7 cellular contexts compared by ENCODE assay signal in the genomic region with DNA sequence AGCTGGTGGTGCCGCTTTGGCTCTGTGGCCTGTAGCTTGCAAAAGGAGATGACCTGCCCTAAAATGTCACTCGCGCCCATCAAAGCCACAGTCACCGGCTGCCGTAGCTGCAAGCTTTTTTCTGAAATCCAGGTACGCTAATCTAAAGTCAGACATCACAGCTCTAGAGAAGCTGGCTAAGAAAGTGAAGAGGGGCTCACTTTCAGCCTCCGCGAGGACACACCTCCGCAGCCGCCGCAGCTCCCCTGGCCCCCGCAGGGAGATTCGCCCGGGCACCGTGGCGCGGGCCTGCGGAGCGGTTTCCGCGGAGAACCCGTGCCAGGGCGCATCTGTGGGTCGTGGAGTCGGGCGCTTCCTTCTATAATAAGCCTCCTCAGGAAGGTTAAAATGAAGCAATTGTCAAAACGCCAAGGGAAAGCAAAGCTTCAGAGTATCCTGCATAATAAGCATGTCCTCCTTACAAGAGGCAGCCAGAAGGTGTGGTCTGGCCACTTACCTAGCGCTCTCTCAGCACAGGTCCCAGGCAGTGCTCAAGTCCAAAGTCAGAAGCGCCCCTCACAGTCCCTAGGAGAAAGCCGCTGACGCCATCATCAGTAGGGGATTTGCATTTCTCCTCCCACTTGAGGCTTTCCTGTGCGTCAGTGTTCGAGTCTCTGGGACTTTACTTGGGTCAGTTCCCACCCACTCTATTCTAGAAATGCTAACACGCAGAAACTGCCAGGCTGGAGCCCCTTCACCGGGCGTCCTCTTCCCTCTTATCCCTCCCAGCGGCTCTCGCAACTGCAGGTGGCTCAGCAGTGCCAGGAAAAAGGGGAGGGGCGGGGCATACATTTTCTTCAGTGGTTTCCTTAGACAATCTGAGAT. TPM values are rescaled to one million over a fixed set of nuclear protein-coding genes. Genes with fewer than 3 reads are reported as not detected.
DNase-seq lines count a peak whose midpoint lies in the region; ATAC-seq and TF ChIP-seq lines count a peak whose summit lies in the region.

A gene with protein sequence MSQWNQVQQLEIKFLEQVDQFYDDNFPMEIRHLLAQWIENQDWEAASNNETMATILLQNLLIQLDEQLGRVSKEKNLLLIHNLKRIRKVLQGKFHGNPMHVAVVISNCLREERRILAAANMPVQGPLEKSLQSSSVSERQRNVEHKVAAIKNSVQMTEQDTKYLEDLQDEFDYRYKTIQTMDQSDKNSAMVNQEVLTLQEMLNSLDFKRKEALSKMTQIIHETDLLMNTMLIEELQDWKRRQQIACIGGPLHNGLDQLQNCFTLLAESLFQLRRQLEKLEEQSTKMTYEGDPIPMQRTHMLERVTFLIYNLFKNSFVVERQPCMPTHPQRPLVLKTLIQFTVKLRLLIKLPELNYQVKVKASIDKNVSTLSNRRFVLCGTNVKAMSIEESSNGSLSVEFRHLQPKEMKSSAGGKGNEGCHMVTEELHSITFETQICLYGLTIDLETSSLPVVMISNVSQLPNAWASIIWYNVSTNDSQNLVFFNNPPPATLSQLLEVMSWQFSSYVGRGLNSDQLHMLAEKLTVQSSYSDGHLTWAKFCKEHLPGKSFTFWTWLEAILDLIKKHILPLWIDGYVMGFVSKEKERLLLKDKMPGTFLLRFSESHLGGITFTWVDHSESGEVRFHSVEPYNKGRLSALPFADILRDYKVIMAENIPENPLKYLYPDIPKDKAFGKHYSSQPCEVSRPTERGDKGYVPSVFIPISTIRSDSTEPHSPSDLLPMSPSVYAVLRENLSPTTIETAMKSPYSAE (minus strand): TSS at position 544 of the 864 bp plus-strand sequence. CDS start 2,791 bp downstream, outside the sequence.

- TF ChIP-seq CTCF in OCI-LY1 (IDR thresholded peaks at IDR 0.05; ENCODE audit: low read length) (no peak), upper lobe of left lung (IDR thresholded peaks at IDR 0.05) (no peak)

- peak in 2 of 4 donors; percentile 68 to 78 for TF ChIP-seq POLR2A in upper lobe of left lung (IDR thresholded peaks at IDR 0.05)

- peak within 1 kb of the TSS; percentile 46 for H3K4me2 ChIP-seq in OCI-LY1 (ENCODE audit: low read length)

- peak; percentile 49 to 65 for DNase-seq in activated T-helper 1 cell treated with anti-CD3 and anti-CD28 coated beads, Interleukin-2, amount 50 U/mL, for 16 hours (ENCODE audit: low read depth in 1 of 2, low spot score in 1 of 2)
- DNase-seq in glomerular visceral epithelial cell (ENCODE audit: extremely low spot score), result peak; percentile 69
- DNase-seq in pons (ENCODE audit: low spot score), result peak; percentile 29
- peak; percentile 87 to 89 for DNase-seq in upper lobe of left lung

- H3K4me1 ChIP-seq in OCI-LY1 (ENCODE audit: insufficient read depth, low read length, severe bottlenecking) (peaks cover 6% of the 10 kb centered on the region), upper lobe of left lung (peaks cover 0 to 15% (median 3%) of the 10 kb centered on the region in 4 donors)

- H3K27ac ChIP-seq in OCI-LY1 (ENCODE audit: low read depth, low read length, poor library complexity, severe bottlenecking) (no peak within 1 kb of the TSS), upper lobe of left lung (peak within 1 kb of the TSS; percentile 40 to 80 (median 75))

- no peak within 1 kb of the TSS for H2AFZ ChIP-seq in OCI-LY1 (ENCODE audit: low read length)

- H3K9me2 ChIP-seq in OCI-LY1 (ENCODE audit: low read depth, low read length), result no peaks in the 10 kb centered on the region

- no peaks in the 10 kb centered on the region for H3K79me2 ChIP-seq in OCI-LY1 (ENCODE audit: insufficient read depth, low read length)

- no peaks in the 10 kb centered on the region for H3F3A ChIP-seq in OCI-LY1 (ENCODE audit: insufficient read depth, low read length)

- peak; percentile 68 for ATAC-seq in GM18520 (IDR thresholded peaks at IDR 0.05; ENCODE audit: unreplicated experiment)
- ATAC-seq in HG02884 (IDR thresholded peaks at IDR 0.05; ENCODE audit: unreplicated experiment), result peak; percentile 93
- ATAC-seq in upper lobe of left lung (ENCODE audit: low FRiP score in 2 of 2), result peak; percentile 85 to 87

- no peaks in the 10 kb centered on the region for H3K27me3 ChIP-seq in OCI-LY1 (ENCODE audit: insufficient read depth, low read length)
- no peaks in the 10 kb centered on the region for H3K27me3 ChIP-seq in upper lobe of left lung

- H3K36me3 ChIP-seq in OCI-LY1 (ENCODE audit: insufficient read depth, low read length) (no peaks in the 10 kb centered on the region), upper lobe of left lung (no peaks in the 10 kb centered on the region)

- no peak within 1 kb of the TSS for H3K9ac ChIP-seq in OCI-LY1 (ENCODE audit: low read length)

- H3K9me3 ChIP-seq in OCI-LY1 (ENCODE audit: low read length), result no peaks in the 10 kb centered on the region
- no peaks in the 10 kb centered on the region for H3K9me3 ChIP-seq in upper lobe of left lung

- H3K4me3 ChIP-seq in OCI-LY1 (ENCODE audit: low read depth, low read length, poor library complexity, severe bottlenecking) (peak within 1 kb of the TSS; percentile 35), upper lobe of left lung (peak within 1 kb of the TSS; percentile 25 to 63 (median 56))

- no peaks in the 10 kb centered on the region for H4K20me1 ChIP-seq in OCI-LY1 (ENCODE audit: insufficient read depth, low read length)

- TF ChIP-seq EP300 in upper lobe of left lung (IDR thresholded peaks at IDR 0.05), result no peak

- 3 to 6% methylated on average over 30 to 38 of the region's 39 CpGs for WGBS in upper lobe of left lung, 2 donors

RNA-seq across cellular contexts. Expression of the gene that starts here (rescaled TPM):
- total RNA-seq in upper lobe of left lung, result 10 to 100 TPM in 1 of 6 donors, 1 to 10 TPM in 5; 3.6 to 11.9 (median 6.0) TPM

Comparison
In these comparisons a context has a peak if more than half of its experiments do, and no peak if none do; other contexts are left out.
1. DNase-seq: peak in every context shown above with its lines; median percentile 88 in upper lobe of left lung; 69 in glomerular visceral epithelial cell; 57 in activated T-helper 1 cell treated with anti-CD3 and anti-CD28 coated beads, Interleukin-2, amount 50 U/mL, for 16 hours; 29 in pons.